In the genomic region with DNA sequence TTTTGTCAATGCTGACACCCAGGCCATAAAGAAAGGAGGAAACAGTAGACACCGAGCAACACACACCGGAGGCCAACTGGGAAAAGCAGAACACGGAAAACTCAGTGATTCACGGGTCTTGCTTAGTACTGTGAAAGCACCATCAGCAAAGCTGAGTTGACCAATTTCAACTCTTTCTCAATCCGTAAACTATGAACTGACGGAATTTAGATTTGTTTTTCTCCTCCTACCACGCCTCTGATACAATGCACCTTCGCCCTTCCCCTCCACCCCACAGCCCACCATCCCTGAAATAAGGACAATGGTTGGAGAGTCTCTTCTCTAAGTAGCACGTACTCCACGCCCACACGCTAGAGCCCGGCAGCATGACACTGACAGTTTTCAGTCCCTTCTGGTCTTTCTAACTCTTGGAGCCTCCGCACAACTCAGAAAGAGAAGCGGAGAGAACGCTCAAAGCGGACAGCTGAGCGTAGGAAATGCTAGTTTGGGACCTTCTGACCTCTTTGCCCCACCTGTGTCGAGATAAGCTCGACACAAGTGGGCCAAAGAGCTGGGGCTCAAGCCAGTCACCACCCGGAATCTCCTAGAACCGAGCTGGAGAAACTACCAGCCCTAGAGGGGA, we compare ENCODE assay signal across 1 cellular context.
TF ChIP-seq lines count a peak whose summit lies in the region.

No MANE protein-coding gene starts in this region.

TF ChIP-seq in SK-N-SH treated with all-trans-retinoic acid at 6 μM for 48 hours, 23 proteins besides CTCF, POLR2A, EP300 and RAD21 (continued from another document):
- TF ChIP-seq, protein P1, sequence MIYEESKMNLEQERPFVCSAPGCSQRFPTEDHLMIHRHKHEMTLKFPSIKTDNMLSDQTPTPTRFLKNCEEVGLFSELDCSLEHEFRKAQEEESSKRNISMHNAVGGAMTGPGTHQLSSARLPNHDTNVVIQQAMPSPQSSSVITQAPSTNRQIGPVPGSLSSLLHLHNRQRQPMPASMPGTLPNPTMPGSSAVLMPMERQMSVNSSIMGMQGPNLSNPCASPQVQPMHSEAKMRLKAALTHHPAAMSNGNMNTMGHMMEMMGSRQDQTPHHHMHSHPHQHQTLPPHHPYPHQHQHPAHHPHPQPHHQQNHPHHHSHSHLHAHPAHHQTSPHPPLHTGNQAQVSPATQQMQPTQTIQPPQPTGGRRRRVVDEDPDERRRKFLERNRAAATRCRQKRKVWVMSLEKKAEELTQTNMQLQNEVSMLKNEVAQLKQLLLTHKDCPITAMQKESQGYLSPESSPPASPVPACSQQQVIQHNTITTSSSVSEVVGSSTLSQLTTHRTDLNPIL (CRISPR knock-in tag; IDR thresholded peaks at IDR 0.05; ENCODE audit: low read depth): no peak
